8 cellular contexts compared by ENCODE assay signal in the genomic region with DNA sequence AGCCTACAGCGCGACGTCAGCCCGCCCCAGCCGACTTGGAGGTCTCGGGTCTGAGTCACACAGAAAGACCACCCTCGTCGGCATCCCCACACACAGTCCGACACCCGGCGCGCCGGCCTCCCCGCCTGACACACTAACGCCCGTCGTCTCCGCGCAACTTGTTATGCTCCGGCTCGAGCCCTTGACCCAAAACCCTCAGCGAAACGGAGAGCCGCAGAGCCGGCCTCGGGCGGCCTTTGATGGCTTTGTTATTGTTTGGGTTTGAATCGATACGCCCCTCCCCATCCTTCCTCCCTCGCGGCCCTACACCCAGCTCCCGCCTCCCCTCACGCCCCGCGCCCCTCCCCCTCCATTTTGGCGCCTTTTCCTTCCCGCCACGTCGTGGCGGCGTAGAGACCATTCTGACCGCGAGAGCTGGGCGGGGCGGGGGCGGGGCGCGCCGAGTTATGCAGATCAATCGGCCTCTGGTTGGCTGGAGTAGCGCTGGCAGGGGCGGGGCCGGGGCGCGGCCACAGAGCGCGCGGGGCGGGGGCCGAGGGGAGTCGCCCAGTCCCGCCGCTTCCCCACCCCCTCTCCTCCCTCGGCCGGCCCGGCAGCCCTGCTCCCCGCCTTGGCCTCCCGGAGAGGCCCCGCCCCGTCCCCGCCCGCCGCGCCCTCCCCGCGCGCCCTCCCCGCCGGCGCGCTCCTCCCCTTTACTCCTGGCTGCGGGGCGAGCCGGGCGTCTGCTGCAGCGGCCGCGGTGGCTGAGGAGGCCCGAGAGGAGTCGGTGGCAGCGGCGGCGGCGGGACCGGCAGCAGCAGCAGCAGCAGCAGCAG. TPM values are rescaled to one million over a fixed set of nuclear protein-coding genes. Genes with fewer than 3 reads are reported as not detected.
DNase-seq lines count a peak whose midpoint lies in the region; ATAC-seq, FAIRE-seq and TF ChIP-seq lines count a peak whose summit lies in the region.

Gene PIM1, plus strand, starts transcription at position 695 of the 815 bp plus-strand sequence. CDS start 424 bp downstream, outside the sequence.

- H4K20me1 ChIP-seq in keratinocyte (ENCODE audit: control insufficient read depth, extremely low read depth, insufficient read depth, low read length) = no peaks in the 10 kb centered on the region

- ATAC-seq in GM19023 (IDR thresholded peaks at IDR 0.05; ENCODE audit: unreplicated experiment) = peak; percentile 75
- ATAC-seq in HG03342 (IDR thresholded peaks at IDR 0.05; ENCODE audit: unreplicated experiment) = peak; percentile 65

- peaks cover 12% of the 10 kb centered on the region for H3K79me2 ChIP-seq in keratinocyte (ENCODE audit: control insufficient read depth, insufficient read depth, low read length)

- H3K9me3 ChIP-seq in keratinocyte (ENCODE audit: control insufficient read depth, low read depth, low read length) = no peaks in the 10 kb centered on the region

- no peak for TF ChIP-seq CTCF in keratinocyte (optimal IDR thresholded peaks at IDR 0.05 in 1 of 3, IDR thresholded peaks at IDR 0.05 in 1 of 3, conservative IDR thresholded peaks at IDR 0.05 in 1 of 3; ENCODE audit: extremely low read depth in 1 of 3, insufficient read depth in 2 of 3, low read length in 3 of 3)

- dilution Hi-C loops in keratinocyte (cut with MboI; ENCODE audit: extremely low pct_ligation_motif_present, low sequenced_read_pairs) = no loop called here

- peak within 1 kb of the TSS; percentile 85 for H2AFZ ChIP-seq in keratinocyte (ENCODE audit: control insufficient read depth, low read length)

- H3K4me3 ChIP-seq in keratinocyte (ENCODE audit: control insufficient read depth in 2 of 3, extremely low read depth in 1 of 3, insufficient read depth in 2 of 3, low read depth in 1 of 3, low read length in 3 of 3) = peak within 1 kb of the TSS; percentile 75 to 86 (median 82)

- H3K36me3 ChIP-seq in keratinocyte (ENCODE audit: control insufficient read depth in 2 of 2, extremely low read depth in 1 of 2, insufficient read depth in 2 of 2, low read length in 2 of 2) = peaks cover 6 to 12% of the 10 kb centered on the region in 2 experiments

- FAIRE-seq in keratinocyte (lab: Jason Lieb, UNC) = no peak

- no peaks in the 10 kb centered on the region for H3K27me3 ChIP-seq in keratinocyte (ENCODE audit: control insufficient read depth, extremely low read depth, insufficient read depth, low read length)

- peaks cover 15% of the 10 kb centered on the region for H3K4me1 ChIP-seq in keratinocyte (ENCODE audit: control insufficient read depth, extremely low read depth, insufficient read depth, low read length)

- peak; percentile 99 for DNase-seq in AG08396 (ENCODE audit: low spot score)
- DNase-seq in NCI-H460 (ENCODE audit: extremely low read depth, low read depth) = peak; percentile 91
- peak; percentile 95 for DNase-seq in activated CD4-positive, CD25-positive, alpha-beta regulatory T cell treated with anti-CD3 and anti-CD28 coated beads, Interleukin-2, amount 50 U/mL, for 72 hours
- DNase-seq in cerebellar cortex (ENCODE audit: low spot score) = peak; percentile 97
- peak; percentile 63 for DNase-seq in keratinocyte (ENCODE audit: low read depth, low spot score)
- DNase-seq in stimulated activated CD4-positive, alpha-beta T cell treated with anti-CD3 and anti-CD28 coated beads, Interleukin-12 subunit alpha, Interleukin-12 subunit beta, amount 100 ng/mL, for 48 hours (ENCODE audit: low read depth in 2 of 3, low spot score in 1 of 3) = peak; percentile 99 to 100 (median 100)

- peak within 1 kb of the TSS; percentile 94 for H3K4me2 ChIP-seq in keratinocyte (ENCODE audit: control insufficient read depth, extremely low read depth, insufficient read depth, low read depth, low read length)

- H3K9me1 ChIP-seq in keratinocyte (ENCODE audit: control insufficient read depth, extremely low read depth, insufficient read depth, low read length) = no peaks in the 10 kb centered on the region

- H3K27ac ChIP-seq in keratinocyte (ENCODE audit: control insufficient read depth, insufficient read depth, low read length) = peak within 1 kb of the TSS; percentile 71

- H3K9ac ChIP-seq in keratinocyte (ENCODE audit: control insufficient read depth, extremely low read depth, insufficient read depth, low read length) = peak within 1 kb of the TSS; percentile 82

RNA-seq across cellular contexts. Expression of gene PIM1, which starts in this region (rescaled TPM):
- 14.2 and 17.8 TPM in 2 replicates for total RNA-seq in NCI-H460 (2014; rRNA removed; shearing (Covaris generic))
- 15.2 and 15.7 TPM in 2 replicates for polyA plus RNA-seq in NCI-H460 (2014; cell fraction: nucleus; rRNA removed)
- 7.1 to 14.3 TPM (median 10.2 TPM) in 3 replicates for polyA plus RNA-seq in keratinocyte
- polyA plus RNA-seq in keratinocyte (2011; ENCODE audit: low read depth) = 21.0 TPM
- polyA plus RNA-seq in keratinocyte (2011; cell fraction: cytosol; rRNA removed) = 6.8 and 8.2 TPM in 2 replicates
- polyA plus RNA-seq in keratinocyte (2011; cell fraction: nucleus; rRNA removed) = 19.0 and 19.2 TPM in 2 replicates
- polyA plus RNA-seq in keratinocyte (2012; ENCODE audit: low replicate concordance) = 7.6 and 139 TPM in 2 replicates
- polyA minus RNA-seq in keratinocyte = 6.4 to 14.5 TPM (median 12.7 TPM) in 3 replicates
- polyA minus RNA-seq in keratinocyte (2011; cell fraction: cytosol; rRNA and poly(A)+ RNA removed) = 10.2 TPM
- 9.1 and 11.7 TPM in 2 replicates for polyA minus RNA-seq in keratinocyte (2011; cell fraction: nucleus; rRNA and poly(A)+ RNA removed)

Comparison
In these comparisons a context has a peak if more than half of its experiments do, and no peak if none do; other contexts are left out.
1. Peak in every context shown above with its lines: DNase-seq, ATAC-seq, H3K4me3 ChIP-seq and H3K27ac ChIP-seq.